8 cellular contexts compared by ENCODE assay signal in the genomic region with DNA sequence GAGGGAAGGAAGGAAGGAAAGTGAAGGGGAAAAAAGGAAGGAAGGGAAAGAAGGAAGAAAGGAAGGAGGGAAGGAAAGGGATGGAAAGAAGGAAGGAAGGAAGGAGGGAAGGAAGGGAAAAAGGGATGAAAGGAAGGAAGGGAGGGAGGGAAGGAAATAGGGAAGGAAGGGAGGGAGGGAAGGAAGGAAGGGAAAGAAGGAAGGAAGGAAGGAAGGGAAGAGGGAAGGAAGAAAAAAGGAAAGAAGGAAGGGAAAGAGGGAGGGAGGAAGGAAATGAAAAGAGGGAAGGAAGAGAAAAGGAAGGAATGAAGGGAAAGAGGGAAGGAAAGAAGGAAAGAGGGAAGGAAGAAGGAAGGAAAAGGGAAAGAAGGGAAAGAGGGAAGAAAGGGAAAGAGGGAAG.
"Had no signal": no experiment of that assay in that cellular context is flagged by ENCODE, and none has a peak within 500 bp of the region (broad histone marks: within the 10 kb centered on the region; RNA-seq: fewer than 3 reads in every experiment).

No MANE protein-coding gene starts in this region.

- DNase-seq: GDM1, GF-D8 had no signal

- FAIRE-seq: G401.6, GM12878, GM12891, GM12892, GM18507, GM19239 had no signal

- ATAC-seq: GM12878 had no signal

- H3K4me3 ChIP-seq: GM12878 had no signal
